7 cellular contexts compared by ENCODE assay signal in genomic region chr3:68878322-68878721, GRCh38. TPM values are rescaled to one million over a fixed set of nuclear protein-coding genes. Genes with fewer than 3 reads are reported as not detected.
DNase-seq lines count a peak whose midpoint lies in the region; ATAC-seq and TF ChIP-seq lines count a peak whose summit lies in the region.

No MANE protein-coding gene starts in this region.

- no peak overlapping the region for H3K27ac Mint-ChIP-seq in T-helper 17 cell
- H3K27ac Mint-ChIP-seq in immature natural killer cell: no peak overlapping the region

- no peaks in the 10 kb centered on the region for H3K36me3 Mint-ChIP-seq in T-helper 17 cell (ENCODE audit: low read depth)
- no peaks in the 10 kb centered on the region for H3K36me3 Mint-ChIP-seq in immature natural killer cell

- H3K4me1 Mint-ChIP-seq in T-helper 17 cell (no peaks in the 10 kb centered on the region), immature natural killer cell (no peaks in the 10 kb centered on the region)

- DNase-seq in GM12864 (ENCODE audit: low read depth) (no peak), NCI-H146 treated with DMSO at 0.1 percent for 48 hours (lab: John Stamatoyannopoulos, UW; ENCODE audit: unreplicated experiment) (peak; percentile 6), dorsolateral prefrontal cortex (no peak), putamen (ENCODE audit: low spot score) (peak; percentile 3), T-helper 17 cell (no peak), immature natural killer cell (no peak)
- DNase-seq in stimulated activated naive CD4-positive, alpha-beta T cell treated with Interleukin-2 at 50 U/mL for 16 hours (lab: John Stamatoyannopoulos, UW): no peak

- H3K4me3 ChIP-seq in GM12864 (ENCODE audit: low read depth, low read length) (no peak overlapping the region), dorsolateral prefrontal cortex (no peak overlapping the region)

- no peak overlapping the region for H3K27ac ChIP-seq in dorsolateral prefrontal cortex

- no peaks in the 10 kb centered on the region for H3K9me3 Mint-ChIP-seq in immature natural killer cell

- H3K27me3 ChIP-seq in dorsolateral prefrontal cortex: no peaks in the 10 kb centered on the region

- no peak for ATAC-seq in T-helper 17 cell

- intact Hi-C loops in dorsolateral prefrontal cortex (cut with DNase I): loop anchor here (2.0 to 10.0 kb wide), 4 partner anchors 1494 to 1904 kb away; no protein-coding TSS in a partner anchor

- H3K27me3 Mint-ChIP-seq in T-helper 17 cell (peaks cover 55% of the 10 kb centered on the region), immature natural killer cell (ENCODE audit: low read depth in 3 of 3) (peaks cover 0 to 6% (median 3%) of the 10 kb centered on the region in 3 donors)

- TF ChIP-seq CTCF in GM12864 (IDR thresholded peaks at IDR 0.05; ENCODE audit: low read depth, low read length, missing control alignments) (peak; percentile 26), dorsolateral prefrontal cortex (IDR thresholded peaks at IDR 0.05 in 54 of 56, conservative IDR thresholded peaks at IDR 0.05 in 2 of 56; ENCODE audit: low read depth in 1 of 56, partially characterized antibody in 56 of 56) (peak; percentile 44 to 79 (median 67))

- no peaks in the 10 kb centered on the region for H3K9me3 ChIP-seq in T-helper 17 cell (ENCODE audit: control insufficient read depth, low read length, poor library complexity, severe bottlenecking)

- H3K4me3 Mint-ChIP-seq in T-helper 17 cell (no peak overlapping the region), immature natural killer cell (no peak overlapping the region)

RNA-seq across cellular contexts. Expression of gene TAFA4, which starts 54.0 kb away (rescaled TPM):
- total RNA-seq in dorsolateral prefrontal cortex (10 to 100 TPM in 1 of 120 experiments, 1 to 10 TPM in 118, under 1 TPM in 1; 0.44 to 10.4 (median 3.2) TPM), T-helper 17 cell (not detected)
- not detected for polyA plus RNA-seq in immature natural killer cell

Comparison
In these comparisons a context has a peak if more than half of its experiments do, and no peak if none do; other contexts are left out.
1. DNase-seq: peak in NCI-H146 treated with DMSO at 0.1 percent for 48 hours (single experiment) and putamen (single experiment); none in GM12864 (single experiment), dorsolateral prefrontal cortex (0 of 10), T-helper 17 cell (0 of 3), stimulated activated naive CD4-positive, alpha-beta T cell treated with Interleukin-2 at 50 U/mL for 16 hours (single experiment) and immature natural killer cell (0 of 3).